16 cellular contexts compared by ENCODE assay signal in the genomic region with DNA sequence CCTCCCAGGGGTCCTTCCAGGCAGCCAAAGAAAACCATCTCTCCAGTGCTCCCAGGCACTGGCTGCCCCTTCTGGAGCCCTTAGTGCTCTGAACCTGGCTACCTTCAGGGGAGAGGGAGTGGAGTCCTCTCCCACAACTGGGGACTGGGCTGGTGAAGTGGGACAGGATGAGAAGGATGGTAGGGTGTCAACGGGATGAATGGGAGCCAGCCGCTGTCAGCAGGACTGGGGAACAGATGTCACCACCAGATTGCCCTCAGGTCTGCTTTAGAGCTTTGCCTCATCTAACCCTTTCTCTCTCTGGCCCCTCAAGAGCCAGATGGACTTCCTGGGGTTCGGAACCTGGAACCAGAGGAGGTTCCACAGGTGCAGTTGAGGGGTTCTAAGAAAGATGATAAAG. TPM values are rescaled to one million over a fixed set of nuclear protein-coding genes. Genes with fewer than 3 reads are reported as not detected.
DNase-seq lines count a peak whose midpoint lies in the region; ATAC-seq and TF ChIP-seq lines count a peak whose summit lies in the region.
"Had no signal": no experiment of that assay in that cellular context is flagged by ENCODE, and none has a peak within 500 bp of the region (broad histone marks: within the 10 kb centered on the region; RNA-seq: fewer than 3 reads in every experiment).

No MANE protein-coding gene starts in this region.

- H3K36me3 ChIP-seq in upper lobe of right lung (peaks cover 41% of the 10 kb centered on the region), gastroesophageal sphincter (peaks cover 0 to 63% of the 10 kb centered on the region in 2 donors)

- intact Hi-C loops in upper lobe of right lung (cut with DNase I), result no loop called here

- no peaks in the 10 kb centered on the region for H3K27me3 ChIP-seq in upper lobe of right lung
- H3K27me3 ChIP-seq in gastroesophageal sphincter, result no peaks in the 10 kb centered on the region
- H3K27me3 ChIP-seq: BLaER1 had no signal

- no peak for TF ChIP-seq POLR2A in gastroesophageal sphincter (IDR thresholded peaks at IDR 0.05)

- no peak overlapping the region for H3K27ac ChIP-seq in upper lobe of right lung
- H3K27ac ChIP-seq in gastroesophageal sphincter, result no peak overlapping the region
- H3K27ac ChIP-seq: 22Rv1, BLaER1 had no signal

- ATAC-seq in left lobe of liver, result peak; percentile 9
- no peak for ATAC-seq in upper lobe of right lung
- ATAC-seq in gastroesophageal sphincter, result no peak
- no peak for ATAC-seq in GM19463 (IDR thresholded peaks at IDR 0.05; ENCODE audit: unreplicated experiment)

- TF ChIP-seq CTCF in upper lobe of right lung (IDR thresholded peaks at IDR 0.05), result no peak
- TF ChIP-seq CTCF in gastroesophageal sphincter (IDR thresholded peaks at IDR 0.05), result no peak

- DNase-seq in NCI-H82 (lab: John Stamatoyannopoulos, UW) (peak; percentile 81), NCI-H82 treated with DMSO at 0.1 percent for 48 hours (lab: John Stamatoyannopoulos, UW; ENCODE audit: unreplicated experiment) (no peak), NCI-H524 treated with DMSO at 0.1 percent for 48 hours (lab: John Stamatoyannopoulos, UW) (peak; percentile 44), left lobe of liver (ENCODE audit: low spot score) (no peak), upper lobe of right lung (peak; percentile 41), kidney glomerular epithelial cell (lab: John Stamatoyannopoulos, UW) (no peak)
- DNase-seq: AML-193; CD8-positive, alpha-beta memory T cell; GF-D8; GOT3; H9 had no signal

- H3K4me1 ChIP-seq in upper lobe of right lung, result peaks cover 6% of the 10 kb centered on the region
- H3K4me1 ChIP-seq in gastroesophageal sphincter, result no peaks in the 10 kb centered on the region

- WGBS in gastroesophageal sphincter (ENCODE audit: low coverage in 1 of 2), 2 donors, result 80 to 100% methylated on average over 1 of the region's 3 CpGs

- H3K4me3 ChIP-seq in upper lobe of right lung (no peak overlapping the region), gastroesophageal sphincter (no peak overlapping the region)
- H3K4me3 ChIP-seq: BLaER1 had no signal

- no peak for TF ChIP-seq EP300 in gastroesophageal sphincter (IDR thresholded peaks at IDR 0.05)

- H3K9me3 ChIP-seq in upper lobe of right lung (no peaks in the 10 kb centered on the region), gastroesophageal sphincter (no peaks in the 10 kb centered on the region)
- H3K9me3 ChIP-seq: BLaER1 had no signal

RNA-seq across cellular contexts. Expression of gene SEBOX, which starts 0.5 kb away (rescaled TPM):
- total RNA-seq in left lobe of liver (not detected), upper lobe of right lung (not detected), gastroesophageal sphincter (not detected)
- total RNA-seq: A673; CD8-positive, alpha-beta memory T cell; H9 had no signal

RNA-seq across cellular contexts. Expression of gene VTN, which starts 4.6 kb away (rescaled TPM):
- 3,241 TPM for total RNA-seq in left lobe of liver
- total RNA-seq in upper lobe of right lung, result 1.3 TPM
- under 1 TPM in 3 of 4 donors, not detected in 1; 0.27 to 0.47 (median 0.27) TPM for total RNA-seq in gastroesophageal sphincter
- total RNA-seq: H9 had no signal

RNA-seq across cellular contexts. Expression of gene SARM1, which starts 6.0 kb away (rescaled TPM):
- 5.8 TPM for total RNA-seq in left lobe of liver
- 14.4 TPM for total RNA-seq in upper lobe of right lung
- 10 to 100 TPM in 3 of 4 donors, 1 to 10 TPM in 1; 9.0 to 26.2 (median 20.6) TPM for total RNA-seq in gastroesophageal sphincter

RNA-seq across cellular contexts. Expression of gene POLDIP2, which starts 8.2 kb away (rescaled TPM):
- total RNA-seq in left lobe of liver (119 TPM), upper lobe of right lung (55.3 TPM), gastroesophageal sphincter (100 to 1,000 TPM in 1 of 4 donors, 10 to 100 TPM in 3; 71.1 to 108 (median 77.8) TPM)

RNA-seq across cellular contexts. Expression of gene TNFAIP1, which starts 29.9 kb away (rescaled TPM):
- 28.8 TPM for total RNA-seq in left lobe of liver
- total RNA-seq in upper lobe of right lung, result 82.7 TPM
- total RNA-seq in gastroesophageal sphincter, result 10 to 100 TPM; 19.1 to 53.2 (median 30.4) TPM

Comparison
In these comparisons a context has a peak if more than half of its experiments do, and no peak if none do; other contexts are left out.
1. DNase-seq: peak in NCI-H82 (single experiment), NCI-H524 treated with DMSO at 0.1 percent for 48 hours (single experiment) and upper lobe of right lung (single experiment); none in NCI-H82 treated with DMSO at 0.1 percent for 48 hours (single experiment), left lobe of liver (single experiment) and kidney glomerular epithelial cell (single experiment).
2. RNA of gene VTN, which starts 4.6 kb away (total RNA-seq): 3,241 TPM in left lobe of liver (single experiment); 1.3 TPM in upper lobe of right lung (single experiment) and 0.27 to 0.47 TPM in gastroesophageal sphincter; every median in the first group is over 1,000 times any median in the second.